Comparison of ENCODE assay signal across 12 cellular contexts in the genomic region with DNA sequence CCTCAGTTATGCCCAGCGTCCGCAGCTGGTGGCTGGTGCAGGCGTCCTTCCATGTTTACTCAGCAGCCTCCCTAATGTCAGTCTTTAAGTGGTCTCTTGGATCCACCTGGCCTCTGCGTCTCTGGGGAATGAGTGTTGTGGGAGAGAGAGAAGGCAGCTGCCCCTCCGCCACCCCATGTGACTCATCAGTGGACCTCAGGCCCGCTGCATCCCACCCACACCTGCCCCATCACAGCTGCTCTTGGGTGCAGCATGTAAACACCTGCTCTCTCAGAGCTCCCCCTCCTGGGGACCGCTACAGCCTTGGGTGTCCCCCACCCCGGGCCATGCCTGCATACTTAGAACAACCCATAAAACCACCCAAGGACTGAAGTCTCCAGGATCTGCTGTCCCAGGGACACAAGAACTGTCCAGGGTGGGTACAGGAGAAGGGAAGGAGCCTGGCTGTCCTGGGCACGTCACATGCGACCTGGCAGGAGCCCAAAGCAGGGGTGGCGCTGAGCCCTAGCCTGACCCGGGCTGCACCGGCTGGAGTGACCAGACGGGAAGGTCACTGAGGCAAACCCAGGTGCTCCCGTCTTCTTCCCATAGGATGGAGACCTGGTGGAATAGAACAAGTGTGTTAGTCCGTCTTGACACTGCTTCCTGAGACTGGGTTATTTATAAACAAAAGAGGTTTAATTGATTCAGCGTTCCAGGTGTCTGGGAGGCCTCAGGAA. TPM values are rescaled to one million over a fixed set of nuclear protein-coding genes. Genes with fewer than 3 reads are reported as not detected.
DNase-seq lines count a peak whose midpoint lies in the region; ATAC-seq and TF ChIP-seq lines count a peak whose summit lies in the region.
"Had no signal": no experiment of that assay in that cellular context is flagged by ENCODE, and none has a peak within 500 bp of the region (broad histone marks: within the 10 kb centered on the region; RNA-seq: fewer than 3 reads in every experiment).

No MANE protein-coding gene starts in this region.

- no peaks in the 10 kb centered on the region for H3K79me2 ChIP-seq in DOHH2 (ENCODE audit: control insufficient read depth, low read length)

- peaks cover 3% of the 10 kb centered on the region for H3K36me3 Mint-ChIP-seq in activated T-helper 1 cell treated with anti-CD3 and anti-CD28 coated beads, Interleukin-12 subunit alpha, Interleukin-12 subunit beta, Interleukin-2, Interleukin-4 antibody, amounts not matched to agents 30 ng/mL and 10 ng/mL and 1 ng/mL, durations not matched to agents 14 hours and 24 hours and 36 hours (ENCODE audit: low read depth)
- H3K36me3 Mint-ChIP-seq: activated naive CD8-positive, alpha-beta T cell treated with anti-CD3 and anti-CD28 coated beads for 36 hours; naive B cell had no signal

- no peak overlapping the region for H3K27ac ChIP-seq in DOHH2 (ENCODE audit: low read depth, low read length)

- no peak overlapping the region for H3K4me2 ChIP-seq in DOHH2 (ENCODE audit: low read length)

- H3K4me1 Mint-ChIP-seq in activated T-helper 1 cell treated with anti-CD3 and anti-CD28 coated beads, Interleukin-12 subunit alpha, Interleukin-12 subunit beta, Interleukin-2, Interleukin-4 antibody, amounts not matched to agents 30 ng/mL and 10 ng/mL and 1 ng/mL, durations not matched to agents 14 hours and 24 hours and 36 hours (ENCODE audit: low read depth) = no peaks in the 10 kb centered on the region
- H3K4me1 Mint-ChIP-seq: activated naive CD8-positive, alpha-beta T cell treated with anti-CD3 and anti-CD28 coated beads for 36 hours; naive B cell had no signal

- H3K36me3 ChIP-seq in DOHH2 (ENCODE audit: control insufficient read depth, low read length) = peaks cover 5% of the 10 kb centered on the region; the same call in 1 of the 2 replicates

- H3K4me3 ChIP-seq in DOHH2 (ENCODE audit: low read length) = no peak overlapping the region

- peak; percentile 37 for TF ChIP-seq CTCF in DOHH2 (IDR thresholded peaks at IDR 0.05; ENCODE audit: low read depth, low read length, poor library complexity, severe bottlenecking)

- intact Hi-C loops in activated T-helper 1 cell treated with anti-CD3 and anti-CD28 coated beads, Interleukin-12 subunit alpha, Interleukin-12 subunit beta, Interleukin-2, Interleukin-4 antibody, amounts not matched to agents 30 ng/mL and 10 ng/mL and 1 ng/mL, durations not matched to agents 14 hours and 24 hours and 36 hours (cut with micrococcal nuclease) = no loop called here

- no peak overlapping the region for H3K4me3 Mint-ChIP-seq in activated T-helper 1 cell treated with anti-CD3 and anti-CD28 coated beads, Interleukin-12 subunit alpha, Interleukin-12 subunit beta, Interleukin-2, Interleukin-4 antibody, amounts not matched to agents 30 ng/mL and 10 ng/mL and 1 ng/mL, durations not matched to agents 14 hours and 24 hours and 36 hours
- H3K4me3 Mint-ChIP-seq: activated naive CD8-positive, alpha-beta T cell treated with anti-CD3 and anti-CD28 coated beads for 36 hours; naive B cell had no signal

- no peaks in the 10 kb centered on the region for H3K9me2 ChIP-seq in DOHH2 (replicated peaks; ENCODE audit: control insufficient read depth, low read length)

- H3K9me3 ChIP-seq in DOHH2 (ENCODE audit: control insufficient read depth, insufficient read depth, low read length) = no peaks in the 10 kb centered on the region

- H3K27ac Mint-ChIP-seq in activated T-helper 1 cell treated with anti-CD3 and anti-CD28 coated beads, Interleukin-12 subunit alpha, Interleukin-12 subunit beta, Interleukin-2, Interleukin-4 antibody, amounts not matched to agents 30 ng/mL and 10 ng/mL and 1 ng/mL, durations not matched to agents 14 hours and 24 hours and 36 hours = no peak overlapping the region
- H3K27ac Mint-ChIP-seq: activated naive CD8-positive, alpha-beta T cell treated with anti-CD3 and anti-CD28 coated beads for 36 hours had no signal

- no peaks in the 10 kb centered on the region for H3K27me3 Mint-ChIP-seq in activated T-helper 1 cell treated with anti-CD3 and anti-CD28 coated beads, Interleukin-12 subunit alpha, Interleukin-12 subunit beta, Interleukin-2, Interleukin-4 antibody, amounts not matched to agents 30 ng/mL and 10 ng/mL and 1 ng/mL, durations not matched to agents 14 hours and 24 hours and 36 hours (ENCODE audit: insufficient read depth)
- H3K27me3 Mint-ChIP-seq: activated naive CD8-positive, alpha-beta T cell treated with anti-CD3 and anti-CD28 coated beads for 36 hours; naive B cell had no signal

- DNase-seq in HT-29 (ENCODE audit: low spot score) (peak; percentile 35), myocyte (ENCODE audit: low read depth) (peak; percentile 99), HUDEP-2 (lab: John Stamatoyannopoulos, UW; ENCODE audit: unreplicated experiment in 76 of 76) (no peak)
- DNase-seq in activated T-helper 1 cell treated with anti-CD3 and anti-CD28 coated beads, Interleukin-12 subunit alpha, Interleukin-12 subunit beta, Interleukin-2, Interleukin-4 antibody, amounts not matched to agents 30 ng/mL and 10 ng/mL and 1 ng/mL, durations not matched to agents 14 hours and 24 hours and 36 hours (ENCODE audit: low spot score) = no peak
- DNase-seq: activated CD4-positive, CD25-positive, alpha-beta regulatory T cell; activated naive CD8-positive, alpha-beta T cell treated with anti-CD3 and anti-CD28 coated beads for 36 hours; GF-D8; KG1; naive B cell had no signal

- ATAC-seq in SK-N-SH treated with all-trans-retinoic acid at 6 μM for 48 hours (peak; percentile 4; the same call in 2 of the 3 replicates), GM21576 (IDR thresholded peaks at IDR 0.05; ENCODE audit: unreplicated experiment) (no peak)

- H3K9me3 Mint-ChIP-seq in activated T-helper 1 cell treated with anti-CD3 and anti-CD28 coated beads, Interleukin-12 subunit alpha, Interleukin-12 subunit beta, Interleukin-2, Interleukin-4 antibody, amounts not matched to agents 30 ng/mL and 10 ng/mL and 1 ng/mL, durations not matched to agents 14 hours and 24 hours and 36 hours = no peaks in the 10 kb centered on the region
- H3K9me3 Mint-ChIP-seq: activated naive CD8-positive, alpha-beta T cell treated with anti-CD3 and anti-CD28 coated beads for 36 hours; naive B cell had no signal

- H3F3A ChIP-seq in DOHH2 (ENCODE audit: control insufficient read depth, insufficient read depth) = no peaks in the 10 kb centered on the region

- H3K4me1 ChIP-seq in DOHH2 (ENCODE audit: control insufficient read depth, low read length) = no peaks in the 10 kb centered on the region

- H3K27me3 ChIP-seq in DOHH2 (ENCODE audit: control insufficient read depth, low read length) = no peaks in the 10 kb centered on the region

- no peaks in the 10 kb centered on the region for H4K20me1 ChIP-seq in DOHH2 (ENCODE audit: control insufficient read depth, insufficient read depth, low read depth, low read length)

TF ChIP-seq in SK-N-SH treated with all-trans-retinoic acid at 6 μM for 48 hours, 23 proteins besides CTCF, POLR2A, EP300 and RAD21 (continues in another document):
- TF ChIP-seq ZNF8 (CRISPR knock-in tag; IDR thresholded peaks at IDR 0.05) (no peak), ZNF70 (CRISPR knock-in tag; IDR thresholded peaks at IDR 0.05) (no peak), ZFP3 (CRISPR knock-in tag; IDR thresholded peaks at IDR 0.05) (no peak), ZFP30 (CRISPR knock-in tag; IDR thresholded peaks at IDR 0.05) (no peak), CSDC2 (CRISPR knock-in tag; IDR thresholded peaks at IDR 0.05) (no peak), PPARA (CRISPR knock-in tag; IDR thresholded peaks at IDR 0.05; ENCODE audit: borderline replicate concordance) (no peak), BACH2 (CRISPR knock-in tag; IDR thresholded peaks at IDR 0.05; ENCODE audit: borderline replicate concordance) (no peak), RARB (CRISPR knock-in tag; IDR thresholded peaks at IDR 0.05) (no peak), SNAI2 (CRISPR knock-in tag; IDR thresholded peaks at IDR 0.05) (no peak), ISL1 (CRISPR knock-in tag; IDR thresholded peaks at IDR 0.05) (no peak)

RNA-seq across cellular contexts. Expression of a gene that starts 4.2 kb away (rescaled TPM):
- not detected in 2 replicates for total RNA-seq in HT-29 (2014; rRNA removed; shearing (Covaris generic))
- total RNA-seq in myocyte = not detected in 2 replicates
- 0.11 TPM for polyA plus RNA-seq in myocyte (2012)
- total RNA-seq in activated T-helper 1 cell treated with anti-CD3 and anti-CD28 coated beads, Interleukin-12 subunit alpha, Interleukin-12 subunit beta, Interleukin-2, Interleukin-4 antibody, amounts not matched to agents 30 ng/mL and 10 ng/mL and 1 ng/mL, durations not matched to agents 14 hours and 24 hours and 36 hours = not detected in 2 replicates
- total RNA-seq: activated naive CD8-positive, alpha-beta T cell treated with anti-CD3 and anti-CD28 coated beads for 36 hours had no signal

RNA-seq across cellular contexts. Expression of a gene that starts 9.7 kb away (rescaled TPM):
- 1.1 and 2.1 TPM in 2 replicates for total RNA-seq in HT-29 (2014; rRNA removed; shearing (Covaris generic))
- total RNA-seq in myocyte = 26.6 and 29.3 TPM in 2 replicates
- polyA plus RNA-seq in myocyte (2012) = 12.4 TPM
- 20.0 and 21.2 TPM in 2 replicates for total RNA-seq in activated T-helper 1 cell treated with anti-CD3 and anti-CD28 coated beads, Interleukin-12 subunit alpha, Interleukin-12 subunit beta, Interleukin-2, Interleukin-4 antibody, amounts not matched to agents 30 ng/mL and 10 ng/mL and 1 ng/mL, durations not matched to agents 14 hours and 24 hours and 36 hours

RNA-seq across cellular contexts. Expression of a gene that starts 47.6 kb away (rescaled TPM):
- 19.4 and 20.3 TPM in 2 replicates for total RNA-seq in HT-29 (2014; rRNA removed; shearing (Covaris generic))
- 16.0 and 22.2 TPM in 2 replicates for total RNA-seq in myocyte
- polyA plus RNA-seq in myocyte (2012) = 66.6 TPM
- 35.4 and 38.3 TPM in 2 replicates for total RNA-seq in activated T-helper 1 cell treated with anti-CD3 and anti-CD28 coated beads, Interleukin-12 subunit alpha, Interleukin-12 subunit beta, Interleukin-2, Interleukin-4 antibody, amounts not matched to agents 30 ng/mL and 10 ng/mL and 1 ng/mL, durations not matched to agents 14 hours and 24 hours and 36 hours

RNA-seq across cellular contexts. Expression of a gene that starts 47.8 kb away (rescaled TPM):
- 0.76 and 1.2 TPM in 2 replicates for total RNA-seq in HT-29 (2014; rRNA removed; shearing (Covaris generic))
- 2.2 and 2.9 TPM in 2 replicates for total RNA-seq in myocyte
- polyA plus RNA-seq in myocyte (2012) = 1.5 TPM
- total RNA-seq in activated T-helper 1 cell treated with anti-CD3 and anti-CD28 coated beads, Interleukin-12 subunit alpha, Interleukin-12 subunit beta, Interleukin-2, Interleukin-4 antibody, amounts not matched to agents 30 ng/mL and 10 ng/mL and 1 ng/mL, durations not matched to agents 14 hours and 24 hours and 36 hours = 2.6 TPM in 2 replicates

Comparison
In these comparisons a context has a peak if more than half of its experiments do, and no peak if none do; other contexts are left out.
1. DNase-seq: peak in HT-29 (single experiment) and myocyte (single experiment); none in activated T-helper 1 cell treated with anti-CD3 and anti-CD28 coated beads, Interleukin-12 subunit alpha, Interleukin-12 subunit beta, Interleukin-2, Interleukin-4 antibody, amounts not matched to agents 30 ng/mL and 10 ng/mL and 1 ng/mL, durations not matched to agents 14 hours and 24 hours and 36 hours (single experiment) and HUDEP-2 (0 of 76).